ENCODE assay signal across 8 cellular contexts in the genomic region with DNA sequence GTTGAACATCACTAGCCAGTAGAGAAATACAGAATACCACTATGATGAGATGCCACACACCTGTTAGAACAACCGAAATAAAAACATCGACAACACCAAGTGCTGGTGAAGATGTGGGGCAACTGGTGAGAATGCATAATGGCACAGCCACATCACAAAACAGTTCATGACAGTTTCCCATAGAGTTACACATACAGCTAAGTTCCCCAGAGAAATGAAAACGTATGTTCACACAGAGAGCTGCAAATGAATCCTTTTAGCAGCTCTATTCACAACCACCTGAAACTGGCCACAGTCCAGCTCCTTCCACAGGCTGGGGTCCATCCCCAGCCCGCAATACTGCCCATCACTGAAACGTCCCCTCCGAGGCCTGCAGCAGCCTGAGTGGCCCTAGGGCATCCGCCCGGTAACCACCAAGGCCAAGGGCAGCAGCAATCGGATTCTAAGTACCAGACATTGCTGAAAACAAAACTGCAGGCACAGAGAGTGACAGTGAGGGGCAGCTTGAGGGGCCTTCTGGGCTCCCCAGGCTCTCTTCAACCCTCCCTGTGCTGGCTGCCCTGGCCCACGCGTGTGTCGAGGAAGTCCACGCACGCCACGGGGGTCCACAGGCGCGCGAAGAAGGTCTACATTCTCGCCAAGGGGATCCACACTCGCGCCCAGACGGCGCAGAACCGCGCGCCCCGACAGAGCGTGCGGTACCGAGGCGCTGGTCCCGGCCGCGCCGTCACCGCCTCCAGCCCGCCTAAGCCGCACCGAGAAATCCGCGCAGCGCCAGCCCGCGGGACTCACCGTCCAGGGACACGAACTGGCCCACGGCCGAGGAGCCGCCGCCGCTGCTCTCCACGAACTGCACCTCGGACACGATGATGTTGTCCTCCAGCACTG. TPM values are rescaled to one million over a fixed set of nuclear protein-coding genes. Genes with fewer than 3 reads are reported as not detected.
A peak's percentile ranks its signal among the peaks of the same experiment; 100 is the strongest.
DNase-seq lines count a peak whose midpoint lies in the region; ATAC-seq, FAIRE-seq and TF ChIP-seq lines count a peak whose summit lies in the region.

No MANE protein-coding gene starts in this region.

- no peak for TF ChIP-seq CTCF in endothelial cell of umbilical vein (IDR thresholded peaks at IDR 0.05; ENCODE audit: extremely low read depth in 1 of 2, insufficient read depth in 1 of 2, low read depth in 1 of 2, low read length in 2 of 2)
- TF ChIP-seq CTCF in neural cell (IDR thresholded peaks at IDR 0.05; ENCODE audit: poor library complexity, severe bottlenecking) = no peak

- dilution Hi-C loops in endothelial cell of umbilical vein (cut with MboI; ENCODE audit: extremely low pct_ligation_motif_present, low sequenced_read_pairs) = no loop called here

- no peak for TF ChIP-seq EP300 in neural cell (conservative IDR thresholded peaks at IDR 0.05; ENCODE audit: poor library complexity, severe bottlenecking)

- H3K27ac ChIP-seq in endothelial cell of umbilical vein (ENCODE audit: insufficient read depth, low read depth, low read length) (peak overlapping the region; percentile 62), neural cell (ENCODE audit: low read length) (peak overlapping the region; percentile 77)

- H3K4me2 ChIP-seq in endothelial cell of umbilical vein (ENCODE audit: insufficient read depth, low read length) (peak overlapping the region; percentile 56), neural cell (ENCODE audit: low read length) (peak overlapping the region; percentile 97)

- H3K36me3 ChIP-seq in endothelial cell of umbilical vein (ENCODE audit: control insufficient read depth in 2 of 2, extremely low read depth in 1 of 2, insufficient read depth in 2 of 2, low read length in 2 of 2) (no peaks in the 10 kb centered on the region), neural cell (ENCODE audit: insufficient read depth, low read length) (no peaks in the 10 kb centered on the region)

- no peaks in the 10 kb centered on the region for H3K9me2 ChIP-seq in neural cell (ENCODE audit: insufficient read depth, low read length)

- H2AFZ ChIP-seq in endothelial cell of umbilical vein (ENCODE audit: low read depth, low read length) (peak overlapping the region; percentile 70), neural cell (ENCODE audit: low read depth, low read length) (peak overlapping the region; percentile 33)

- ATAC-seq in GM19023 (IDR thresholded peaks at IDR 0.05; ENCODE audit: unreplicated experiment) (peak; percentile 3), HG03159 (IDR thresholded peaks at IDR 0.05; ENCODE audit: unreplicated experiment) (peak; percentile 21)

- H3K27me3 ChIP-seq in endothelial cell of umbilical vein (ENCODE audit: control insufficient read depth in 2 of 2, insufficient read depth in 2 of 2, low read length in 2 of 2) (no peaks in the 10 kb centered on the region), neural cell (ENCODE audit: insufficient read depth, low read depth, low read length) (no peaks in the 10 kb centered on the region)

- H3K9me3 ChIP-seq in endothelial cell of umbilical vein (replicated peaks; ENCODE audit: control insufficient read depth, insufficient read depth, low read length) (no peaks in the 10 kb centered on the region), neural cell (ENCODE audit: low read length) (no peaks in the 10 kb centered on the region)

- peak overlapping the region; percentile 90 for H3K9ac ChIP-seq in endothelial cell of umbilical vein (replicated peaks; ENCODE audit: extremely low read depth, insufficient read depth, low read length)
- H3K9ac ChIP-seq in neural cell (ENCODE audit: low read length) = peak overlapping the region; percentile 90

- H3K9me1 ChIP-seq in endothelial cell of umbilical vein (replicated peaks; ENCODE audit: control insufficient read depth, extremely low read depth, insufficient read depth, low read length) = no peaks in the 10 kb centered on the region

- H4K20me1 ChIP-seq in endothelial cell of umbilical vein (replicated peaks; ENCODE audit: control insufficient read depth, extremely low read depth, insufficient read depth, low read length) (no peaks in the 10 kb centered on the region), neural cell (ENCODE audit: insufficient read depth) (no peaks in the 10 kb centered on the region)

- CTCF ChIA-PET in endothelial cell of umbilical vein (lab: Charles Lee) = interaction anchor here (0.7 to 3.8 kb wide), 3 partner anchors 7 to 52 kb away, joined by 3 to 22 read pairs (median 3); no protein-coding TSS in a partner anchor

- POLR2A ChIA-PET in endothelial cell of umbilical vein (lab: Charles Lee) = interaction anchor here (1.2 kb wide), 1 partner anchor 14 kb away, joined by 3 read pairs; a partner anchor contains a TSS

- peak; percentile 33 for FAIRE-seq in endothelial cell of umbilical vein (lab: Jason Lieb, UNC)

- DNase-seq in AG20443 (ENCODE audit: low spot score) (peak; percentile 19), T-helper 2 cell (peak in 3 of 5 experiments; percentile 11 to 39 (median 22)), endothelial cell of umbilical vein (ENCODE audit: low read depth, low spot score) (peak; percentile 14), germinal center (ENCODE audit: low spot score) (no peak), NCI-H2107 treated with DMSO at 0.1 percent for 48 hours (lab: John Stamatoyannopoulos, UW; ENCODE audit: unreplicated experiment) (no peak)

- H3K4me3 ChIP-seq in endothelial cell of umbilical vein (replicated peaks in 1 of 3; ENCODE audit: insufficient read depth in 1 of 3, low read depth in 1 of 3, low read length in 3 of 3) = peak overlapping the region; percentile 14 to 79 (median 54)
- peak overlapping the region; percentile 97 for H3K4me3 ChIP-seq in neural cell (ENCODE audit: low read length)

- TF ChIP-seq POLR2A in endothelial cell of umbilical vein (IDR thresholded peaks at IDR 0.05; ENCODE audit: low read depth, low read length) = no peak

- H3K4me1 ChIP-seq in endothelial cell of umbilical vein (ENCODE audit: control insufficient read depth, extremely low read depth, insufficient read depth, low read length) = peaks cover 10% of the 10 kb centered on the region

- H3F3A ChIP-seq in neural cell (ENCODE audit: insufficient read depth, low read length, poor library complexity, severe bottlenecking) = no peaks in the 10 kb centered on the region

- intact Hi-C loops in endothelial cell of umbilical vein (cut with micrococcal nuclease) = loop anchor here (2.0 to 10.0 kb wide), 6 partner anchors 53 to 323 kb away; a partner anchor contains a TSS

- BruUV-seq in endothelial cell of umbilical vein (replicated peaks; lab: Mats Ljungman, UMichigan) = no TSS peak

- TF ChIP-seq RAD21 in neural cell (conservative IDR thresholded peaks at IDR 0.05) = no peak

- peaks cover 30% of the 10 kb centered on the region for H3K79me2 ChIP-seq in endothelial cell of umbilical vein (ENCODE audit: control insufficient read depth, insufficient read depth, low read length)
- peaks cover 31% of the 10 kb centered on the region for H3K79me2 ChIP-seq in neural cell (replicated peaks; ENCODE audit: insufficient read depth, low read length)

TF ChIP-seq in endothelial cell of umbilical vein, 7 proteins besides CTCF, POLR2A, EP300 and RAD21 (continues in another document):
- TF ChIP-seq JUN (IDR thresholded peaks at IDR 0.05; ENCODE audit: borderline replicate concordance, insufficient read depth, insufficient read length, low read depth) (no peak), FOS (IDR thresholded peaks at IDR 0.05; ENCODE audit: borderline replicate concordance, insufficient read depth, low read length) (no peak)

TF ChIP-seq in neural cell, 6 proteins besides CTCF, POLR2A, EP300 and RAD21 (continues in another document):
- no peak for TF ChIP-seq SMC3 (conservative IDR thresholded peaks at IDR 0.05; ENCODE audit: poor library complexity)

RNA-seq across cellular contexts. Expression of a gene that starts 0.9 kb away (rescaled TPM):
- 37.9 and 47.2 TPM in 2 replicates for total RNA-seq in endothelial cell of umbilical vein
- polyA plus RNA-seq in endothelial cell of umbilical vein (18.6 and 19.0 TPM in 2 replicates), neural cell (69.4 and 71.1 TPM in 2 replicates)
- polyA plus RNA-seq in endothelial cell of umbilical vein (2011; cell fraction: cytosol; rRNA removed) = 9.4 and 13.0 TPM in 2 replicates
- polyA plus RNA-seq in endothelial cell of umbilical vein (2011; cell fraction: nucleus; rRNA removed) = 40.7 and 43.6 TPM in 2 replicates
- polyA plus RNA-seq in endothelial cell of umbilical vein (2012) = 14.4 and 15.7 TPM in 2 replicates
- polyA minus RNA-seq in endothelial cell of umbilical vein (24.1 and 26.7 TPM in 2 replicates), neural cell (86.7 and 96.7 TPM in 2 replicates)
- 14.3 TPM for polyA minus RNA-seq in endothelial cell of umbilical vein (2011; cell fraction: cytosol; rRNA and poly(A)+ RNA removed)
- 39.8 and 59.1 TPM in 2 replicates for polyA minus RNA-seq in endothelial cell of umbilical vein (2011; cell fraction: nucleus; rRNA and poly(A)+ RNA removed)

RNA-seq across cellular contexts. Expression of a gene that starts 14.7 kb away (rescaled TPM):
- 80.1 and 86.3 TPM in 2 replicates for total RNA-seq in endothelial cell of umbilical vein
- polyA plus RNA-seq in endothelial cell of umbilical vein = 52.6 and 52.7 TPM in 2 replicates
- polyA plus RNA-seq in endothelial cell of umbilical vein (2011; cell fraction: cytosol; rRNA removed) = 31.1 and 47.8 TPM in 2 replicates
- 192 and 247 TPM in 2 replicates for polyA plus RNA-seq in endothelial cell of umbilical vein (2011; cell fraction: nucleus; rRNA removed)
- 36.5 and 56.0 TPM in 2 replicates for polyA plus RNA-seq in endothelial cell of umbilical vein (2012)
- 36.0 and 66.4 TPM in 2 replicates for polyA minus RNA-seq in endothelial cell of umbilical vein
- polyA minus RNA-seq in endothelial cell of umbilical vein (2011; cell fraction: cytosol; rRNA and poly(A)+ RNA removed) = 14.6 TPM
- polyA minus RNA-seq in endothelial cell of umbilical vein (2011; cell fraction: nucleus; rRNA and poly(A)+ RNA removed) = 53.1 and 93.3 TPM in 2 replicates
- 77.7 and 110 TPM in 2 replicates for polyA plus RNA-seq in neural cell
- polyA minus RNA-seq in neural cell = 133 and 151 TPM in 2 replicates

RNA-seq across cellular contexts. Expression of a gene that starts 51.6 kb away (rescaled TPM):
- total RNA-seq in endothelial cell of umbilical vein = 57.7 and 63.1 TPM in 2 replicates
- polyA plus RNA-seq in endothelial cell of umbilical vein = 63.1 and 65.0 TPM in 2 replicates
- 51.6 and 57.9 TPM in 2 replicates for polyA plus RNA-seq in endothelial cell of umbilical vein (2011; cell fraction: cytosol; rRNA removed)
- polyA plus RNA-seq in endothelial cell of umbilical vein (2011; cell fraction: nucleus; rRNA removed) = 111 and 113 TPM in 2 replicates
- 38.8 and 47.5 TPM in 2 replicates for polyA plus RNA-seq in endothelial cell of umbilical vein (2012)
- 43.1 and 43.3 TPM in 2 replicates for polyA minus RNA-seq in endothelial cell of umbilical vein
- polyA minus RNA-seq in endothelial cell of umbilical vein (2011; cell fraction: cytosol; rRNA and poly(A)+ RNA removed) = 27.3 TPM
- 12.7 and 14.1 TPM in 2 replicates for polyA minus RNA-seq in endothelial cell of umbilical vein (2011; cell fraction: nucleus; rRNA and poly(A)+ RNA removed)
- polyA plus RNA-seq in neural cell = 94.1 and 120 TPM in 2 replicates
- 42.9 and 48.5 TPM in 2 replicates for polyA minus RNA-seq in neural cell

Comparison
In these comparisons a context has a peak if more than half of its experiments do, and no peak if none do; other contexts are left out.
1. DNase-seq: peak in AG20443 (single experiment), T-helper 2 cell (3 of 5) and endothelial cell of umbilical vein (single experiment); none in germinal center (single experiment) and NCI-H2107 treated with DMSO at 0.1 percent for 48 hours (single experiment).